In genomic region chr18:51196116-51196810, GRCh38 we compare ENCODE assay signal across 8 cellular contexts. TPM values are rescaled to one million over a fixed set of nuclear protein-coding genes. Genes with fewer than 3 reads are reported as not detected.
DNase-seq lines count a peak whose midpoint lies in the region; ATAC-seq, FAIRE-seq and TF ChIP-seq lines count a peak whose summit lies in the region.

No MANE protein-coding gene starts in this region.

- peak overlapping the region; percentile 78 for H3K4me3 ChIP-seq in K562
- peak overlapping the region; percentile 94 for H3K4me3 ChIP-seq in iPS-20b (ENCODE audit: low read length)

- peak overlapping the region; percentile 89 for H3K4me2 ChIP-seq in K562 (ENCODE audit: insufficient read depth, low read length)

- TF ChIP-seq CTCF in GM10266 (IDR thresholded peaks at IDR 0.05; ENCODE audit: control insufficient read depth, insufficient read depth, low read depth, missing control alignments) (no peak), K562 (IDR thresholded peaks at IDR 0.05 in 2 of 3, conservative IDR thresholded peaks at IDR 0.05 in 1 of 3; ENCODE audit: insufficient read depth in 2 of 3, low read depth in 1 of 3, low read length in 3 of 3) (no peak)

- H3K4me1 Mint-ChIP-seq in T-helper 1 cell treated with Interleukin-12 subunit alpha and Interleukin-12 subunit beta and Interleukin-4 antibody, amounts not matched to agents 30 μg/mL and 1 μg/mL, for 36 hours (ENCODE audit: low read depth) = peaks cover 35% of the 10 kb centered on the region

- H2AFZ ChIP-seq in K562 (ENCODE audit: low read depth, low read length) = peak overlapping the region; percentile 75

- POLR2A ChIA-PET in K562 (lab: Yijun Ruan, JAX) = interaction anchor here (0.6 to 7.9 kb wide), 7 partner anchors 11 to 169 kb away, joined by 3 to 43 read pairs (median 4); partner anchors contain the start of gene SMAD4

- H4K20me1 ChIP-seq in K562 (replicated peaks; ENCODE audit: control insufficient read depth, insufficient read depth, low read length) = no peaks in the 10 kb centered on the region; the same call in 1 of the 2 replicates

- no TSS peak for BruUV-seq in K562 (replicated peaks; lab: Mats Ljungman, UMichigan)

- H3K4me1 ChIP-seq in K562 (replicated peaks in 1 of 2; ENCODE audit: control insufficient read depth in 2 of 2, insufficient read depth in 2 of 2, low read length in 2 of 2) = peaks cover 12 to 17% of the 10 kb centered on the region in 2 experiments; a peak in 4 of 5 replicates
- peaks cover 26% of the 10 kb centered on the region; the same call in 1 of the 2 replicates for H3K4me1 ChIP-seq in iPS-20b (ENCODE audit: insufficient read depth, low read length)

- H3K9ac ChIP-seq in K562 (ENCODE audit: insufficient read depth in 1 of 2, low read depth in 2 of 2, low read length in 2 of 2) (peak overlapping the region; percentile 79 to 95), iPS-20b (ENCODE audit: low read depth, low read length) (peak overlapping the region; percentile 98)

- peak overlapping the region; percentile 93 for H3K4me3 Mint-ChIP-seq in T-helper 1 cell treated with Interleukin-12 subunit alpha and Interleukin-12 subunit beta and Interleukin-4 antibody, amounts not matched to agents 30 μg/mL and 1 μg/mL, for 36 hours

- H3K9me3 ChIP-seq in K562 (replicated peaks; ENCODE audit: control insufficient read depth, insufficient read depth, low read depth, low read length) (no peaks in the 10 kb centered on the region), iPS-20b (ENCODE audit: insufficient read depth, low read depth, low read length) (no peaks in the 10 kb centered on the region)

- DNase-seq in GM10266 (ENCODE audit: extremely low spot score) (peak; percentile 21), K562 (ENCODE audit: extremely low read depth in 1 of 4, low spot score in 3 of 4) (peak; percentile 5 to 20 (median 12)), cerebellar nuclear complex (lab: John Stamatoyannopoulos, UW) (no peak)
- DNase-seq in stimulated activated CD4-positive, alpha-beta T cell treated with anti-CD3 and anti-CD28 coated beads, Interleukin-12 subunit alpha, Interleukin-12 subunit beta, amount 100 ng/mL, for 24 hours (ENCODE audit: low read depth in 2 of 2) = peak; percentile 15 to 29

- WGBS in K562 (ENCODE audit: insufficient coverage, low coverage, missing lambda C conversion rate) = 0% methylated on average over 20 of the region's 67 CpGs

- no peak for TF ChIP-seq RAD21 in K562 (CRISPR knock-in tag; conservative IDR thresholded peaks at IDR 0.05 in 1 of 2, IDR thresholded peaks at IDR 0.05 in 1 of 2)

- intact Hi-C loops in K562 (cut with micrococcal nuclease) = no loop called here

- H3K36me3 ChIP-seq in K562 (ENCODE audit: control insufficient read depth, insufficient read depth, low read length) (peaks cover 4% of the 10 kb centered on the region; the same call in 1 of the 3 replicates), iPS-20b (ENCODE audit: insufficient read depth, low read depth, low read length) (peaks cover 13% of the 10 kb centered on the region)

- CTCF ChIA-PET in K562 (lab: Yijun Ruan, JAX; ENCODE audit: low intra/inter-chr PET ratio) = no interaction called here

- H3K27ac ChIP-seq in K562 (ENCODE audit: extremely low read depth, low read depth, low read length) (peak overlapping the region; percentile 73), iPS-20b (ENCODE audit: low read length) (peak overlapping the region; percentile 54)

- no peak for TF ChIP-seq POLR2A in K562 (conservative IDR thresholded peaks at IDR 0.05)

- in situ Hi-C loops in K562 (cut with MboI) = no loop called here

- peaks cover 5% of the 10 kb centered on the region for H3K36me3 Mint-ChIP-seq in T-helper 1 cell treated with Interleukin-12 subunit alpha and Interleukin-12 subunit beta and Interleukin-4 antibody, amounts not matched to agents 30 μg/mL and 1 μg/mL, for 36 hours (ENCODE audit: low read depth)

- no peaks in the 10 kb centered on the region for H3K27me3 Mint-ChIP-seq in T-helper 1 cell treated with Interleukin-12 subunit alpha and Interleukin-12 subunit beta and Interleukin-4 antibody, amounts not matched to agents 30 μg/mL and 1 μg/mL, for 36 hours (ENCODE audit: low read depth)

- no peak for TF ChIP-seq EP300 in K562 (IDR thresholded peaks at IDR 0.05; ENCODE audit: low read length)

- H3K9me3 Mint-ChIP-seq in T-helper 1 cell treated with Interleukin-12 subunit alpha and Interleukin-12 subunit beta and Interleukin-4 antibody, amounts not matched to agents 30 μg/mL and 1 μg/mL, for 36 hours = peaks cover 4% of the 10 kb centered on the region

- peak overlapping the region; percentile 95 for H3K27ac Mint-ChIP-seq in T-helper 1 cell treated with Interleukin-12 subunit alpha and Interleukin-12 subunit beta and Interleukin-4 antibody, amounts not matched to agents 30 μg/mL and 1 μg/mL, for 36 hours

- peaks cover 55% of the 10 kb centered on the region for H3K79me2 ChIP-seq in K562 (ENCODE audit: control insufficient read depth, insufficient read depth, low read length)

- no peak for FAIRE-seq in K562 (lab: Jason Lieb, UNC)

- H3K27me3 ChIP-seq in K562 (ENCODE audit: control insufficient read depth in 2 of 2, insufficient read depth in 2 of 2, low read length in 2 of 2) (no peaks in the 10 kb centered on the region), iPS-20b (ENCODE audit: insufficient read depth, low read length) (no peaks in the 10 kb centered on the region)

- peaks cover 3% of the 10 kb centered on the region for H3K9me1 ChIP-seq in K562 (ENCODE audit: control insufficient read depth, insufficient read depth, low read length)

- ATAC-seq in HG02884 (IDR thresholded peaks at IDR 0.05; ENCODE audit: unreplicated experiment) (peak; percentile 0), K562 (peak; percentile 1; the same call in 2 of the 3 replicates), GM18861 (IDR thresholded peaks at IDR 0.05; ENCODE audit: unreplicated experiment) (no peak)

TF ChIP-seq in K562, 482 proteins besides CTCF, POLR2A, EP300 and RAD21 (continues in another document):
- TF ChIP-seq ZKSCAN8 (CRISPR knock-in tag; IDR thresholded peaks at IDR 0.05) = no peak
- 0 out of 2 replicates have a peak, but pooled peaks have one; percentile 16 for TF ChIP-seq NKRF (IDR thresholded peaks at IDR 0.05; ENCODE audit: borderline replicate concordance)
- TF ChIP-seq USF2 (CRISPR knock-in tag; IDR thresholded peaks at IDR 0.05) = no peak
- no peak for TF ChIP-seq PYGO2 (tag; IDR thresholded peaks at IDR 0.05)
- TF ChIP-seq ETS2 (tag; IDR thresholded peaks at IDR 0.05; ENCODE audit: borderline replicate concordance, poor library complexity, severe bottlenecking) = no peak
- no peak for TF ChIP-seq TRIM25 (IDR thresholded peaks at IDR 0.05; ENCODE audit: borderline replicate concordance)

RNA-seq across cellular contexts. Expression of gene MEX3C, which starts 1.2 kb away (rescaled TPM):
- total RNA-seq in K562 (2011; cell fraction: chromatin; rRNA removed; ENCODE audit: low replicate concordance) = 15.1 and 26.8 TPM in 2 replicates
- total RNA-seq in K562 (2011; cell fraction: nucleolus; rRNA removed) = 8.0 and 10.8 TPM in 2 replicates
- total RNA-seq in K562 (2011; cell fraction: nucleoplasm; rRNA removed) = 13.1 and 19.8 TPM in 2 replicates
- 7.3 and 8.2 TPM in 2 replicates for total RNA-seq in K562 (2014; rRNA removed)
- 12.3 and 13.3 TPM in 2 replicates for total RNA-seq in K562 (2014; rRNA removed; fragmentation: Illumina TruSeq; extraction: Trizol)
- 9.9 and 10.6 TPM in 2 replicates for total RNA-seq in K562 (2015; rRNA removed; fragmentation: Illumina TruSeq; extraction: Trizol)
- 9.3 and 14.0 TPM in 2 replicates for total RNA-seq in K562 (2021)
- polyA plus RNA-seq in K562 (2011; rRNA removed) = 11.0 and 13.7 TPM in 2 replicates
- polyA plus RNA-seq in K562 (2011; cell fraction: cytosol; rRNA removed) = 3.5 and 6.1 TPM in 2 replicates
- polyA plus RNA-seq in K562 (2011; cell fraction: nucleus; rRNA removed) = 8.8 and 10.0 TPM in 2 replicates
- 6.6 and 10.5 TPM in 2 replicates for polyA plus RNA-seq in K562 (2012)
- 12.3 and 14.2 TPM in 2 replicates for polyA plus RNA-seq in K562 (2014; fragmentation: Illumina TruSeq; extraction: Trizol)
- polyA plus RNA-seq in K562 (2014; fragmentation: Nextera tagmentation; extraction: Ambion mirVana) = 1 to 10 TPM; 2.4 to 2.9 TPM
- polyA plus RNA-seq in K562 (2014; rRNA removed) = 7.2 TPM in 2 replicates
- 26.8 and 27.1 TPM in 2 replicates for polyA minus RNA-seq in K562 (2011; rRNA and poly(A)+ RNA removed)
- 6.0 and 6.8 TPM in 2 replicates for polyA minus RNA-seq in K562 (2011; cell fraction: cytosol; rRNA and poly(A)+ RNA removed)
- 9.6 and 20.1 TPM in 2 replicates for polyA minus RNA-seq in K562 (2011; cell fraction: nucleus; rRNA and poly(A)+ RNA removed)

Comparison
In these comparisons a context has a peak if more than half of its experiments do, and no peak if none do; other contexts are left out.
1. DNase-seq: peak in GM10266 (single experiment), K562 (4 of 4) and stimulated activated CD4-positive, alpha-beta T cell treated with anti-CD3 and anti-CD28 coated beads, Interleukin-12 subunit alpha, Interleukin-12 subunit beta, amount 100 ng/mL, for 24 hours (2 of 2); none in cerebellar nuclear complex (0 of 2).